ENCODE assay signal across 19 cellular contexts in genomic region chr15:42149493-42150245, GRCh38. TPM values are rescaled to one million over a fixed set of nuclear protein-coding genes. Genes with fewer than 3 reads are reported as not detected.
A peak's percentile ranks its signal among the peaks of the same experiment; 100 is the strongest.
DNase-seq lines count a peak whose midpoint lies in the region; ATAC-seq and TF ChIP-seq lines count a peak whose summit lies in the region.
"Had no signal": no experiment of that assay in that cellular context is flagged by ENCODE, and none has a peak within 500 bp of the region (broad histone marks: within the 10 kb centered on the region; RNA-seq: fewer than 3 reads in every experiment).

No MANE protein-coding gene starts in this region.

- H3K4me1 ChIP-seq in Caco-2 (peaks cover 9% of the 10 kb centered on the region), HCT116 (ENCODE audit: control insufficient read depth in 1 of 2, insufficient read depth in 2 of 2, low read length in 2 of 2) (no peaks in the 10 kb centered on the region)

- H3K4me3 ChIP-seq in Caco-2 (ENCODE audit: low read depth, low read length) (no peak overlapping the region), HCT116 (replicated peaks in 1 of 2; ENCODE audit: low read depth in 1 of 2, low read length in 2 of 2) (no peak overlapping the region), coronary artery (no peak overlapping the region)
- H3K4me3 ChIP-seq: GM12878, MG63 had no signal

- intact Hi-C loops in Caco-2 (cut with micrococcal nuclease; ENCODE audit: unreplicated experiment) (no loop called here), HCT116 (cut with micrococcal nuclease) (no loop called here)

- peak overlapping the region; percentile 14 for H3K27ac Mint-ChIP-seq in Caco-2 (ENCODE audit: unreplicated experiment)

- POLR2A ChIA-PET in Caco-2 (lab: Charles Lee) (no interaction called here), HCT116 (lab: Charles Lee) (no interaction called here)

- H3K4me3 Mint-ChIP-seq in Caco-2 (ENCODE audit: unreplicated experiment), result no peak overlapping the region

- H3K27me3 ChIP-seq in Caco-2 (replicated peaks; ENCODE audit: control insufficient read depth, insufficient read depth, low read length) (no peaks in the 10 kb centered on the region), HCT116 (ENCODE audit: insufficient read depth, low read length) (no peaks in the 10 kb centered on the region)
- H3K27me3 ChIP-seq: MG63 had no signal

- no peak for TF ChIP-seq RAD21 in HCT116 (IDR thresholded peaks at IDR 0.05; ENCODE audit: low read depth)

- no peaks in the 10 kb centered on the region for H4K20me1 ChIP-seq in HCT116 (ENCODE audit: insufficient read depth)

- H3K36me3 ChIP-seq in Caco-2 (ENCODE audit: control insufficient read depth, insufficient read depth, low read length) (no peaks in the 10 kb centered on the region), HCT116 (ENCODE audit: control insufficient read depth in 1 of 2, insufficient read depth in 2 of 2, low read length in 2 of 2) (no peaks in the 10 kb centered on the region)
- H3K36me3 ChIP-seq: MG63 had no signal

- RAD21 ChIA-PET in HCT116 (lab: Charles Lee; ENCODE audit: low non-redundant PET in 1 of 2, low total read pairs in 2 of 2, uncharacterized antibody in 2 of 2, unreplicated experiment in 2 of 2), result no interaction called here

- H3K9me2 ChIP-seq in HCT116 (ENCODE audit: insufficient read depth), result no peaks in the 10 kb centered on the region

- H3K9me3 ChIP-seq in Caco-2 (no peaks in the 10 kb centered on the region), HCT116 (ENCODE audit: control insufficient read depth in 1 of 2, insufficient read depth in 1 of 2, low read depth in 1 of 2, low read length in 2 of 2) (no peaks in the 10 kb centered on the region)
- H3K9me3 ChIP-seq: MG63 had no signal

- H3K4me1 Mint-ChIP-seq in Caco-2 (ENCODE audit: low read depth, unreplicated experiment), result peaks cover 11% of the 10 kb centered on the region

- DNase-seq in Caco-2 (peak in 1 of 2 experiments; percentile 31), HCT116 (ENCODE audit: low read depth, low spot score) (no peak), coronary artery (ENCODE audit: low spot score) (peak; percentile 62), mesenteric fat pad (ENCODE audit: low spot score) (peak; percentile 88), NOMO-1 treated with dmso at 0.1 percent for 144 hours (lab: John Stamatoyannopoulos, UW; ENCODE audit: unreplicated experiment) (no peak), NCI-H2171 treated with DMSO at 0.1 percent for 48 hours (lab: John Stamatoyannopoulos, UW) (no peak), NCI-H2227 (lab: John Stamatoyannopoulos, UW; ENCODE audit: unreplicated experiment) (no peak), A172 (ENCODE audit: low spot score) (no peak)
- DNase-seq: AML-193, MG63, NCI-H1092 treated with DMSO at 0.1 percent for 48 hours, NCI-H1694 treated with DMSO at 0.1 percent for 48 hours, NCI-H82, SIG-M5 had no signal

- no peak for TF ChIP-seq CTCF in Caco-2 (IDR thresholded peaks at IDR 0.05; ENCODE audit: insufficient read depth in 1 of 2, low read depth in 1 of 2, low read length in 1 of 2, severe bottlenecking in 1 of 2, unreplicated experiment in 1 of 2)
- 0 out of 6 replicates have a peak, but pooled peaks of 1 of the 3 experiments have one; percentile 11 for TF ChIP-seq CTCF in HCT116 (IDR thresholded peaks at IDR 0.05 in 2 of 3, conservative IDR thresholded peaks at IDR 0.05 in 1 of 3; ENCODE audit: borderline replicate concordance in 1 of 3, insufficient read depth in 1 of 3, low read depth in 2 of 3, low read length in 2 of 3)
- TF ChIP-seq CTCF in coronary artery (IDR thresholded peaks at IDR 0.05), result no peak

- H3K79me2 ChIP-seq in HCT116 (ENCODE audit: insufficient read depth, low read length), result no peaks in the 10 kb centered on the region

- BruUV-seq in Caco-2 (replicated peaks; lab: Mats Ljungman, UMichigan), result no TSS peak
- BruUV-seq in HCT116 (replicated peaks; lab: Mats Ljungman, UMichigan), result no TSS peak

- H3K36me3 Mint-ChIP-seq in Caco-2 (ENCODE audit: insufficient read depth, unreplicated experiment), result no peaks in the 10 kb centered on the region

- ATAC-seq in HCT116, result 0 out of 2 replicates have a peak, but pooled peaks have one; percentile 35
- ATAC-seq: GM12878 had no signal

- H3K27me3 Mint-ChIP-seq in Caco-2 (ENCODE audit: insufficient read depth, unreplicated experiment), result no peaks in the 10 kb centered on the region

- no peak overlapping the region for H2AFZ ChIP-seq in HCT116 (ENCODE audit: low read depth, low read length, poor library complexity, severe bottlenecking)

- no peak for TF ChIP-seq POLR2A in HCT116 (IDR thresholded peaks at IDR 0.05; ENCODE audit: borderline replicate concordance, extremely low read depth, insufficient read depth, insufficient read length)

- H3K27ac ChIP-seq in HCT116 (ENCODE audit: low read depth, low read length), result no peak overlapping the region
- no peak overlapping the region for H3K27ac ChIP-seq in coronary artery
- H3K27ac ChIP-seq: HL-60, KMS-11 had no signal

- no peak overlapping the region for H3K9ac ChIP-seq in HCT116 (ENCODE audit: low read length)
- H3K9ac ChIP-seq: KMS-11 had no signal

- H3K9me3 Mint-ChIP-seq in Caco-2 (ENCODE audit: unreplicated experiment), result no peaks in the 10 kb centered on the region

- CTCF ChIA-PET in Caco-2 (lab: Charles Lee), result interaction anchor here (0.5 kb wide), 1 partner anchor 168 kb away, joined by 3 read pairs; no protein-coding TSS in a partner anchor
- CTCF ChIA-PET in HCT116 (lab: Charles Lee), result interaction anchor here (1.1 to 1.3 kb wide), 2 partner anchors 12 to 236 kb away, joined by 3 to 4 read pairs; no protein-coding TSS in a partner anchor

- H3K4me2 ChIP-seq in HCT116 (ENCODE audit: low read length), result no peak overlapping the region
- H3K4me2 ChIP-seq: KMS-11 had no signal

TF ChIP-seq in HCT116, 20 proteins besides CTCF, POLR2A, EP300 and RAD21:
- TF ChIP-seq SRF (IDR thresholded peaks at IDR 0.05; ENCODE audit: low read depth), result no peak
- TF ChIP-seq EZH2 (IDR thresholded peaks at IDR 0.05), result no peak
- TF ChIP-seq TCF7L2 (IDR thresholded peaks at IDR 0.05; ENCODE audit: borderline replicate concordance, extremely low read depth, insufficient read depth, insufficient read length), result no peak
- no peak for TF ChIP-seq CEBPB (IDR thresholded peaks at IDR 0.05; ENCODE audit: low read depth)
- no peak for TF ChIP-seq ZBTB33 (IDR thresholded peaks at IDR 0.05; ENCODE audit: extremely low read depth, insufficient replicate concordance, low read length)
- TF ChIP-seq POLR2AphosphoS5 (IDR thresholded peaks at IDR 0.05; ENCODE audit: low read depth, low read length), result no peak
- TF ChIP-seq SP1 (IDR thresholded peaks at IDR 0.05; ENCODE audit: low read depth), result no peak
- no peak for TF ChIP-seq JUND (IDR thresholded peaks at IDR 0.05)
- TF ChIP-seq ZFX (IDR thresholded peaks at IDR 0.05), result no peak

RNA-seq across cellular contexts. Expression of gene PLA2G4F, which starts 6.8 kb away (rescaled TPM):
- total RNA-seq in Caco-2 (2022) (2.5 and 2.9 TPM in 2 replicates), HCT116 (2021; ENCODE audit: unreplicated experiment) (0.05 TPM), mesenteric fat pad (not detected)
- polyA plus RNA-seq in HCT116 (2012), result 0.44 and 0.67 TPM in 2 replicates
- not detected in 2 replicates for total RNA-seq in A172 (2014; rRNA removed; shearing (Covaris generic))
- total RNA-seq: G401, GM12878, NCI-H460 had no signal
- polyA plus RNA-seq: GM12878 had no signal

RNA-seq across cellular contexts. Expression of gene PLA2G4D, which starts 55.3 kb away (rescaled TPM):
- total RNA-seq in Caco-2 (2022) (not detected in 2 replicates), HCT116 (2021; ENCODE audit: unreplicated experiment) (0.34 TPM), mesenteric fat pad (not detected)
- 0.02 and 0.08 TPM in 2 replicates for polyA plus RNA-seq in HCT116 (2012)
- total RNA-seq in A172 (2014; rRNA removed; shearing (Covaris generic)), result not detected in 2 replicates
- total RNA-seq: GM12878, NCI-H460 had no signal

RNA-seq across cellular contexts. Expression of gene VPS39, which starts 58.4 kb away (rescaled TPM):
- total RNA-seq in Caco-2 (2022), result 42.7 and 48.4 TPM in 2 replicates
- 40.1 TPM for total RNA-seq in HCT116 (2021; ENCODE audit: unreplicated experiment)
- 22.9 and 23.9 TPM in 2 replicates for polyA plus RNA-seq in HCT116 (2012)
- total RNA-seq in mesenteric fat pad, result 57.3 TPM
- 24.0 and 39.7 TPM in 2 replicates for total RNA-seq in A172 (2014; rRNA removed; shearing (Covaris generic))

Comparison
In these comparisons a context has a peak if more than half of its experiments do, and no peak if none do; other contexts are left out.
1. DNase-seq: peak in coronary artery (single experiment) and mesenteric fat pad (single experiment); none in HCT116 (single experiment), NOMO-1 treated with dmso at 0.1 percent for 144 hours (single experiment), NCI-H2171 treated with DMSO at 0.1 percent for 48 hours (single experiment), NCI-H2227 (single experiment) and A172 (single experiment).